In the genomic region with DNA sequence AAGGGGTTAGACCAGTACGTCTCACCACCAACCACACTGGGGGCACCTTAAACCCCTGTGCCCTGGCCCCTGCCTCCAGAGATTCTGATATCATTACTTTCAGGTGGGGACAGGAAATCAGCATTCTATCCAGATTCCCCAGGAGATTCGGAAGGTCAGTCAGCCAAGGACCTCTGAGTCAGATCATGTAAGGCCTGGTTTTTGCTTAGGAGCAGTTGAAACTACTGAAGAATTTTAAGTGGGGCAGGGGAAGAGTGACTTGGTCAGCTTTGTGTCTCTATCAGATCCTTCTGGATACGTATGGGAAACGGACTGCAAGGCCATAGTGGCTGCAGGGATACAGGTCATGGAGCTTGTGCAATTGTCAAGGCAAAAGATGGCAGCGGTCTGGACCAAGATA, we compare ENCODE assay signal across 18 cellular contexts. TPM values are rescaled to one million over a fixed set of nuclear protein-coding genes. Genes with fewer than 3 reads are reported as not detected.
"Had no signal": no experiment of that assay in that cellular context is flagged by ENCODE, and none has a peak within 500 bp of the region (broad histone marks: within the 10 kb centered on the region; RNA-seq: fewer than 3 reads in every experiment).

No MANE protein-coding gene starts in this region.

- DNase-seq: activated CD4-positive, alpha-beta memory T cell treated with anti-CD3 and anti-CD28 coated beads for 36 hours; activated CD4-positive, alpha-beta T cell treated with anti-CD3 and anti-CD28 coated beads for 48 hours; activated CD4-positive, CD25-positive, alpha-beta regulatory T cell; activated effector memory CD4-positive, alpha-beta T cell treated with anti-CD3 and anti-CD28 coated beads, Interleukin-2, amount 50 U/mL, for 16 hours; activated naive CD4-positive, alpha-beta T cell treated with anti-CD3 and anti-CD28 coated beads, Interleukin-2, amount 50 U/mL, for 16 hours; activated naive CD8-positive, alpha-beta T cell treated with anti-CD3 and anti-CD28 coated beads, Interleukin-2, amount 50 U/mL, for 24 hours; activated T-cell treated with anti-CD3 and anti-CD28 coated beads, Interleukin-2, amount 50 U/mL, for 72 hours; caudate nucleus; effector CD4-positive, alpha-beta T cell; glutamatergic neuron; left cardiac atrium; naive thymus-derived CD4-positive, alpha-beta T cell; occipital lobe; posterior cingulate gyrus; sigmoid colon; stimulated activated CD4-positive, alpha-beta T cell treated with anti-CD3 and anti-CD28 coated beads, Interleukin-4, amount 100 ng/mL, for 1 hour; stimulated activated naive CD4-positive, alpha-beta T cell; testis had no signal

- H3K27ac ChIP-seq: sigmoid colon, testis had no signal

- ATAC-seq: activated naive CD8-positive, alpha-beta T cell treated with anti-CD3 and anti-CD28 coated beads, Interleukin-2, amount 50 U/mL, for 24 hours; activated T-cell treated with anti-CD3 and anti-CD28 coated beads, Interleukin-2, amount 50 U/mL, for 72 hours; left cardiac atrium; naive thymus-derived CD4-positive, alpha-beta T cell had no signal

- H3K4me3 ChIP-seq: sigmoid colon, testis had no signal

- H3K27me3 ChIP-seq: sigmoid colon, testis had no signal

- H3K36me3 ChIP-seq: sigmoid colon had no signal

- H3K9me3 ChIP-seq: sigmoid colon, testis had no signal

RNA-seq across cellular contexts. Expression of a gene that starts 9.0 kb away (rescaled TPM):
- total RNA-seq: activated CD4-positive, alpha-beta memory T cell treated with anti-CD3 and anti-CD28 coated beads for 36 hours; naive thymus-derived CD4-positive, alpha-beta T cell had no signal
- polyA plus RNA-seq: naive thymus-derived CD4-positive, alpha-beta T cell had no signal
